ENCODE assay signal across 11 cellular contexts in the genomic region with DNA sequence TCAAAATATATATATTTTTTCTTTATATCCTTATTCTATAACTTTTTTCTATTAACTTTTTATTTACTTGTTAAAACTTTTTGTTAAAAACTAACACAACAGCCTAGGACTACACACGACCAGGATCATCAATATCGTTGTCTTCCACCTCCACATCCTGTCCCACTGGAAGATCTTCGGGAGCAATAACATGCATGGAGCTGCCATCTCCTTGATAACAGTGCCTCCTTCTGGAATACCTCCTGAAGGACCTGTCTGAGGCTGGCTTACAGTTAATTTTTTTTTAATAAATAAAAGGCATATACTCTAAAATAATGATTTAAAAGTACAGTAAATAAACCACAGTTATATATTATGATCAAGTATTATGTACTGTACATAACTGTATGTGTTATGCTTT. TPM values are rescaled to one million over a fixed set of nuclear protein-coding genes. Genes with fewer than 3 reads are reported as not detected.
DNase-seq lines count a peak whose midpoint lies in the region; ATAC-seq and TF ChIP-seq lines count a peak whose summit lies in the region.
"Had no signal": no experiment of that assay in that cellular context is flagged by ENCODE, and none has a peak within 500 bp of the region (broad histone marks: within the 10 kb centered on the region; RNA-seq: fewer than 3 reads in every experiment).

No MANE protein-coding gene starts in this region.

- no peaks in the 10 kb centered on the region for H3K9me3 ChIP-seq in left ventricle myocardium inferior (replicated peaks)
- no peaks in the 10 kb centered on the region for H3K9me3 ChIP-seq in RWPE2 (ENCODE audit: severe bottlenecking)
- no peaks in the 10 kb centered on the region for H3K9me3 ChIP-seq in fibroblast of lung (ENCODE audit: control insufficient read depth, insufficient read depth, low read depth, low read length)
- H3K9me3 ChIP-seq: uterus had no signal

- H3K4me2 ChIP-seq in fibroblast of lung (ENCODE audit: extremely low read depth, insufficient read depth, low read length), result no peak overlapping the region

- H3K27ac ChIP-seq in left ventricle myocardium inferior (replicated peaks), result no peak overlapping the region
- no peak overlapping the region for H3K27ac ChIP-seq in RWPE2 (ENCODE audit: poor library complexity, severe bottlenecking)
- no peak overlapping the region for H3K27ac ChIP-seq in fibroblast of lung (ENCODE audit: insufficient read depth, low read length)
- H3K27ac ChIP-seq: uterus had no signal

- no peak overlapping the region for H2AFZ ChIP-seq in fibroblast of lung (ENCODE audit: low read length)

- intact Hi-C loops in left ventricle myocardium inferior (cut with micrococcal nuclease), result no loop called here
- intact Hi-C loops in cardiac septum (cut with DNase I), result no loop called here

- H3K36me3 ChIP-seq in left ventricle myocardium inferior (no peaks in the 10 kb centered on the region), RWPE2 (ENCODE audit: low read depth) (no peaks in the 10 kb centered on the region), fibroblast of lung (ENCODE audit: control insufficient read depth, insufficient read depth, low read length) (no peaks in the 10 kb centered on the region)
- H3K36me3 ChIP-seq: uterus had no signal

- no peak overlapping the region for H3K9ac ChIP-seq in fibroblast of lung (ENCODE audit: insufficient read depth, low read length)

- peaks cover 10% of the 10 kb centered on the region for H3K4me1 ChIP-seq in left ventricle myocardium inferior
- H3K4me1 ChIP-seq in RWPE2 (ENCODE audit: insufficient read depth, poor library complexity, severe bottlenecking), result no peaks in the 10 kb centered on the region
- H3K4me1 ChIP-seq in fibroblast of lung (ENCODE audit: control insufficient read depth, extremely low read depth, insufficient read depth, low read length), result no peaks in the 10 kb centered on the region
- H3K4me1 ChIP-seq: uterus had no signal

- no peaks in the 10 kb centered on the region for H3K27me3 ChIP-seq in left ventricle myocardium inferior (ENCODE audit: low read depth)
- no peaks in the 10 kb centered on the region for H3K27me3 ChIP-seq in RWPE2 (ENCODE audit: insufficient read depth, poor library complexity, severe bottlenecking)
- H3K27me3 ChIP-seq in fibroblast of lung (ENCODE audit: control insufficient read depth, insufficient read depth, low read length), result no peaks in the 10 kb centered on the region
- H3K27me3 ChIP-seq: uterus had no signal

- TF ChIP-seq CTCF in left ventricle myocardium inferior (IDR thresholded peaks at IDR 0.05; ENCODE audit: borderline replicate concordance) (peak; percentile 36), RWPE2 (IDR thresholded peaks at IDR 0.05; ENCODE audit: poor library complexity, severe bottlenecking) (peak; percentile 13), fibroblast of lung (conservative IDR thresholded peaks at IDR 0.05 in 1 of 2, IDR thresholded peaks at IDR 0.05 in 1 of 2; ENCODE audit: low read depth in 1 of 2, low read length in 2 of 2) (peak; percentile 37 to 45)

- ATAC-seq in RWPE2 (ENCODE audit: low read depth) (no peak), HG03354 (IDR thresholded peaks at IDR 0.05; ENCODE audit: poor library complexity, severe bottlenecking, unreplicated experiment) (no peak)
- ATAC-seq: activated T-cell treated with anti-CD3 and anti-CD28 coated beads, Interleukin-2, amount 50 U/mL, for 72 hours had no signal

- DNase-seq in left ventricle myocardium inferior (no peak), cardiac septum (ENCODE audit: low spot score) (no peak), RWPE2 (ENCODE audit: low spot score) (no peak), fibroblast of lung (ENCODE audit: low read depth in 2 of 2) (peak; percentile 32 to 65), amygdala (lab: John Stamatoyannopoulos, UW) (no peak), dedifferentiated amniotic fluid mesenchymal stem cell (ENCODE audit: extremely low spot score) (no peak)
- DNase-seq in activated naive CD4-positive, alpha-beta T cell treated with Interleukin-2 at 50 U/mL for 16 hours, result no peak
- DNase-seq: activated T-cell treated with anti-CD3 and anti-CD28 coated beads, Interleukin-2, amount 50 U/mL, for 72 hours; stimulated activated CD4-positive, alpha-beta T cell treated with anti-CD3 and anti-CD28 coated beads, Interleukin-2, amount 100 ng/mL, for 24 hours; uterus had no signal

- no peaks in the 10 kb centered on the region for H4K20me1 ChIP-seq in fibroblast of lung (ENCODE audit: control insufficient read depth, extremely low read depth, insufficient read depth, low read length)

- H3K4me3 ChIP-seq in left ventricle myocardium inferior (no peak overlapping the region), RWPE2 (ENCODE audit: severe bottlenecking) (no peak overlapping the region), fibroblast of lung (replicated peaks in 1 of 4; ENCODE audit: control extremely low read depth in 1 of 4, insufficient read depth in 1 of 4, low read depth in 3 of 4, low read length in 4 of 4) (no peak overlapping the region)
- H3K4me3 ChIP-seq: uterus had no signal

- H3K79me2 ChIP-seq in fibroblast of lung (ENCODE audit: control insufficient read depth, insufficient read depth, low read length), result no peaks in the 10 kb centered on the region

RNA-seq across cellular contexts. Expression of a gene that starts 58.9 kb away (rescaled TPM):
- 15.9 TPM for total RNA-seq in left ventricle myocardium inferior
- 14.7 TPM for total RNA-seq in cardiac septum
- 5.6 and 5.9 TPM in 2 replicates for total RNA-seq in fibroblast of lung
- polyA plus RNA-seq in fibroblast of lung, result 3.4 and 3.7 TPM in 2 replicates
- 2.9 and 3.0 TPM in 2 replicates for polyA plus RNA-seq in fibroblast of lung (2012)
- polyA minus RNA-seq in fibroblast of lung (ENCODE audit: low replicate concordance), result 9.0 and 11.5 TPM in 2 replicates

Comparison
In these comparisons a context has a peak if more than half of its experiments do, and no peak if none do; other contexts are left out.
1. DNase-seq: peak in fibroblast of lung (2 of 2); none in left ventricle myocardium inferior (single experiment), cardiac septum (single experiment), RWPE2 (single experiment), amygdala (0 of 56), activated naive CD4-positive, alpha-beta T cell treated with Interleukin-2 at 50 U/mL for 16 hours (single experiment) and dedifferentiated amniotic fluid mesenchymal stem cell (single experiment).
2. Peak in every context shown above with its lines, with median percentiles within 50 percentile points of each other: CTCF ChIP-seq.